20 cellular contexts compared by ENCODE assay signal in the genomic region with DNA sequence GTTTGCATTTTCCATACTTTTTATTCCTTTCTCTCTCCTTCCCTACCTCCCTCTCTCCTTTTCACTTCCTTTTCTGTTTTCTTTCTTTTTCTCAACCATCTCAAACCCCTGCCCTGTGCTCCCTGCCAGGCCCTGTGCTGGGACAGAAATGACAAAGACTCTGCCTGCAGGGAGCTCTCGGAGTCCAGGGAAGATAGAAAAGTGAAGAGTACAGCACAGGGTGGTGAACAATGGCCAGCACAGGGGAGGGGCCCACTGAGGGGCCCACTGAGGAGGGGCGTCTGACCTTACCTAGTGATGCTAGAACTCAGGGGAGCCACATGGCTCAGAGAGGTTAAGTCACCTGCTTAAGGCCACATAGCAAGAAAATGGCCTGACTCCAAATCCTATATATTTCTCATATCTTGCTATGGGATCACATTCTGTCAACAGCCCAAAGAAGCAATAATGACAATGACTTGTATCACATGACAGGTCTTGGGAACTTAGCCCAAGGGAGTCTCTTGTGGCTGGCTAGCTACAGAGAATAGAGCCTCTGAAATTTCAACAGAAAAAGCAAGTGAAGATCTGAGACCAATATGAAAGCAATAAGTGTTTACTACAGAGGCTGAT. TPM values are rescaled to one million over a fixed set of nuclear protein-coding genes. Genes with fewer than 3 reads are reported as not detected.
"Had no signal": no experiment of that assay in that cellular context is flagged by ENCODE, and none has a peak within 500 bp of the region (broad histone marks: within the 10 kb centered on the region; RNA-seq: fewer than 3 reads in every experiment).

No MANE protein-coding gene starts in this region.

- DNase-seq: activated gamma-delta T cell, amygdala, brain microvascular endothelial cell, endodermal cell, erythroblast, left colon, nephron progenitor cell, spleen, stomach, T-helper 17 cell, uterus had no signal

- H3K27ac Mint-ChIP-seq: endodermal cell, mesothelial cell of epicardium, nephron progenitor cell, T-helper 17 cell had no signal

- H3K27ac ChIP-seq: brain microvascular endothelial cell, right lobe of liver, spleen, stomach, thoracic aorta, uterus had no signal

- H3K4me1 Mint-ChIP-seq: mesothelial cell of epicardium, nephron progenitor cell had no signal

- H3K27me3 ChIP-seq: brain microvascular endothelial cell, right lobe of liver, uterus had no signal

- H3K36me3 Mint-ChIP-seq: activated naive CD8-positive, alpha-beta T cell treated with anti-CD3 and anti-CD28 coated beads for 36 hours; mesothelial cell of epicardium; WTC11 had no signal

- H3K4me3 Mint-ChIP-seq: activated naive CD8-positive, alpha-beta T cell treated with anti-CD3 and anti-CD28 coated beads for 36 hours; activated T-cell treated with anti-CD3 and anti-CD28 coated beads, Interleukin-2, amount 50 U/mL, for 4 hours; endodermal cell; mesothelial cell of epicardium; nephron progenitor cell; WTC11 had no signal

- H3K9me3 ChIP-seq: right lobe of liver, spleen, stomach, thoracic aorta, uterus had no signal

- H3K4me3 ChIP-seq: lung, right lobe of liver, spleen, stomach, thoracic aorta, uterus had no signal

- H3K4me1 ChIP-seq: right lobe of liver, uterus had no signal

- H3K36me3 ChIP-seq: brain microvascular endothelial cell, right lobe of liver, spleen, stomach, thoracic aorta, uterus had no signal

- H3K9me3 Mint-ChIP-seq: activated naive CD8-positive, alpha-beta T cell treated with anti-CD3 and anti-CD28 coated beads for 36 hours; activated T-cell treated with anti-CD3 and anti-CD28 coated beads, Interleukin-2, amount 50 U/mL, for 4 hours; endodermal cell; mesothelial cell of epicardium; nephron progenitor cell; WTC11 had no signal

- ATAC-seq: left colon, right lobe of liver, T-helper 17 cell, WTC11 had no signal

RNA-seq across cellular contexts. Expression of a gene that starts 44.3 kb away (rescaled TPM):
- total RNA-seq: activated naive CD8-positive, alpha-beta T cell treated with anti-CD3 and anti-CD28 coated beads for 36 hours; dermis microvascular lymphatic vessel endothelial cell; mesothelial cell of epicardium; pulmonary artery endothelial cell; T-helper 17 cell; thoracic aorta had no signal
